In genomic region chr17:9432867-9433495, GRCh38 we compare ENCODE assay signal across 10 cellular contexts.
DNase-seq lines count a peak whose midpoint lies in the region; ATAC-seq, FAIRE-seq and TF ChIP-seq lines count a peak whose summit lies in the region.
"Had no signal": no experiment of that assay in that cellular context is flagged by ENCODE, and none has a peak within 500 bp of the region (broad histone marks: within the 10 kb centered on the region; RNA-seq: fewer than 3 reads in every experiment).

No MANE protein-coding gene starts in this region.

- no peak for TF ChIP-seq CTCF in breast epithelium (IDR thresholded peaks at IDR 0.05)
- no peak for TF ChIP-seq CTCF in MCF 10A (IDR thresholded peaks at IDR 0.05; ENCODE audit: unreplicated experiment)
- no peak for TF ChIP-seq CTCF in mesothelial cell of epicardium (IDR thresholded peaks at IDR 0.05; ENCODE audit: unreplicated experiment)
- TF ChIP-seq CTCF in upper lobe of left lung (IDR thresholded peaks at IDR 0.05): no peak

- DNase-seq in breast epithelium (ENCODE audit: low spot score in 2 of 2) (no peak), MCF 10A (ENCODE audit: unreplicated experiment) (no peak), T-cell (no peak), mesothelial cell of epicardium (ENCODE audit: low spot score in 2 of 2, unreplicated experiment in 2 of 2) (no peak), upper lobe of left lung (no peak), frontal cortex (ENCODE audit: low spot score in 2 of 2) (no peak), NCI-H526 (lab: John Stamatoyannopoulos, UW) (no peak), dedifferentiated amniotic fluid mesenchymal stem cell (ENCODE audit: extremely low spot score) (no peak)
- DNase-seq: BE2C had no signal

- H3K4me3 ChIP-seq in breast epithelium: no peak overlapping the region
- H3K4me3 ChIP-seq in upper lobe of left lung: no peak overlapping the region

- TF ChIP-seq POLR2A in breast epithelium (IDR thresholded peaks at IDR 0.05): no peak
- TF ChIP-seq POLR2A in upper lobe of left lung (IDR thresholded peaks at IDR 0.05): no peak

- peaks cover 0 to 5% of the 10 kb centered on the region in 2 donors for H3K4me1 ChIP-seq in breast epithelium
- H3K4me1 ChIP-seq in upper lobe of left lung: peaks cover 0 to 8% (median 4%) of the 10 kb centered on the region in 4 donors
- H3K4me1 ChIP-seq: BE2C had no signal

- BruUV-seq in MCF 10A (replicated peaks; lab: Mats Ljungman, UMichigan): no TSS peak

- H3K36me3 ChIP-seq in breast epithelium (no peaks in the 10 kb centered on the region), upper lobe of left lung (peaks cover 0 to 2% (median 0%) of the 10 kb centered on the region in 4 donors)
- H3K36me3 ChIP-seq: BE2C had no signal

- POLR2A ChIA-PET in MCF 10A (lab: Yijun Ruan, JAX): no interaction called here
- POLR2A ChIA-PET in T-cell (lab: Charles Lee): interaction anchor here in 1 of 2 donors (0.7 kb wide), 1 partner anchor 11 kb away, joined by 3 read pairs; no protein-coding TSS in a partner anchor

- WGBS in upper lobe of left lung, 2 donors: 83 to 88% methylated on average over 8 of the region's 8 CpGs

- H3K27me3 Mint-ChIP-seq in MCF 10A (ENCODE audit: insufficient read depth, unreplicated experiment): no peaks in the 10 kb centered on the region
- no peaks in the 10 kb centered on the region for H3K27me3 Mint-ChIP-seq in T-cell
- H3K27me3 Mint-ChIP-seq in mesothelial cell of epicardium (ENCODE audit: low read depth): no peaks in the 10 kb centered on the region

- intact Hi-C loops in breast epithelium (cut with DNase I; ENCODE audit: low total_unique reads): no loop called here
- intact Hi-C loops in MCF 10A (cut with micrococcal nuclease): no loop called here

- no peaks in the 10 kb centered on the region for H3K36me3 Mint-ChIP-seq in MCF 10A (ENCODE audit: insufficient read depth, unreplicated experiment)
- H3K36me3 Mint-ChIP-seq in T-cell: peaks cover 32% of the 10 kb centered on the region
- H3K36me3 Mint-ChIP-seq in mesothelial cell of epicardium: peaks cover 12% of the 10 kb centered on the region

- H3K27ac Mint-ChIP-seq in MCF 10A (ENCODE audit: low read depth, unreplicated experiment) (no peak overlapping the region), T-cell (peak overlapping the region in 1 of 2 donors; percentile 1), mesothelial cell of epicardium (peak overlapping the region; percentile 55)

- no peak for ATAC-seq in T-cell (replicated peaks in 1 of 4)
- ATAC-seq in upper lobe of left lung (ENCODE audit: low FRiP score in 2 of 2): no peak
- ATAC-seq: WTC11 had no signal

- FAIRE-seq in frontal cortex (lab: Jason Lieb, UNC): no peak

- H3K4me3 Mint-ChIP-seq in MCF 10A (ENCODE audit: unreplicated experiment) (no peak overlapping the region), T-cell (peak overlapping the region; percentile 15 to 35 (median 28)), mesothelial cell of epicardium (no peak overlapping the region)
- H3K4me3 Mint-ChIP-seq: WTC11 had no signal

- TF ChIP-seq EP300 in upper lobe of left lung (IDR thresholded peaks at IDR 0.05): no peak

- H3K9me3 Mint-ChIP-seq in MCF 10A (ENCODE audit: unreplicated experiment) (no peaks in the 10 kb centered on the region), T-cell (no peaks in the 10 kb centered on the region), mesothelial cell of epicardium (peaks cover 15% of the 10 kb centered on the region)

- H3K9me3 ChIP-seq in breast epithelium (no peaks in the 10 kb centered on the region), upper lobe of left lung (no peaks in the 10 kb centered on the region)
- H3K9me3 ChIP-seq: BE2C had no signal

- H3K27me3 ChIP-seq in breast epithelium (no peaks in the 10 kb centered on the region), upper lobe of left lung (no peaks in the 10 kb centered on the region)
- H3K27me3 ChIP-seq: BE2C had no signal

- CTCF ChIA-PET in MCF 10A (lab: Yijun Ruan, JAX): no interaction called here
- CTCF ChIA-PET in T-cell (lab: Charles Lee): interaction anchor here in 1 of 2 donors (1.0 kb wide), 1 partner anchor 20 kb away, joined by 3 read pairs; no protein-coding TSS in a partner anchor

- H3K27ac ChIP-seq in breast epithelium (peak overlapping the region; percentile 14 to 65), upper lobe of left lung (peak overlapping the region in 3 of 4 donors; percentile 4 to 30 (median 11))

- no peaks in the 10 kb centered on the region for H3K4me1 Mint-ChIP-seq in MCF 10A (ENCODE audit: insufficient read depth, unreplicated experiment)
- H3K4me1 Mint-ChIP-seq in T-cell: peaks cover 10 to 23% (median 13%) of the 10 kb centered on the region in 3 donors
- peaks cover 23% of the 10 kb centered on the region for H3K4me1 Mint-ChIP-seq in mesothelial cell of epicardium

Comparison
In these comparisons a context has a peak if more than half of its experiments do, and no peak if none do; other contexts are left out.
1. H3K4me3 Mint-ChIP-seq: peak in T-cell (3 of 3); none in MCF 10A (single experiment) and mesothelial cell of epicardium (single experiment).